In the genomic region with DNA sequence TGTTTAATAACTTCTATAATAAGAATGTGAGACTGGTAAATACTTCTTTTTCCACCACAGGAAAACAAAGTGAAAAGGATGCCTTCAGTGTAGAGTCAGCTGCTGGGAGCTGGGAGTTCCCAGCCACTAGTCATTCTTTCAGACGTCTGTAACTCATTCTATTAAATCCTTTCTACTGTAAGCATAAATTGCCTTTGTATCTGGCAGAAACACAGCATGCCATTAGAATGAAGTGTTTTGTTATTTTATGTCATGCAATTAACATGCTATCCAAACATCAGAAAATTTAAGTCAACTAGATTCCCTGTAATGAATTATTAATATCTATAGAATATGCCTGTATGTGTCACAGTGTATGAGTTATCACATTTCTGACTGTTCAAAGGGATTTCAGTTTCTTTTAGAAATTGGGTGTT, we compare ENCODE assay signal across 18 cellular contexts. TPM values are rescaled to one million over a fixed set of nuclear protein-coding genes. Genes with fewer than 3 reads are reported as not detected.
A peak's percentile ranks its signal among the peaks of the same experiment; 100 is the strongest.
DNase-seq lines count a peak whose midpoint lies in the region; FAIRE-seq lines count a peak whose summit lies in the region.
"Had no signal": no experiment of that assay in that cellular context is flagged by ENCODE, and none has a peak within 500 bp of the region (broad histone marks: within the 10 kb centered on the region; RNA-seq: fewer than 3 reads in every experiment).

No MANE protein-coding gene starts in this region.

- H3K14ac ChIP-seq in mesenchymal stem cell (ENCODE audit: low read length in 2 of 2): no peak overlapping the region

- H3K4ac ChIP-seq in mesenchymal stem cell (ENCODE audit: low read depth in 1 of 2, low read length in 2 of 2): no peak overlapping the region

- no peak overlapping the region for H4K8ac ChIP-seq in mesenchymal stem cell (ENCODE audit: low read length)

- DNase-seq in AG08396 (ENCODE audit: low spot score) (peak; percentile 51), M059J (ENCODE audit: low read depth) (peak; percentile 74), dermis blood vessel endothelial cell (peak; percentile 55), mesenchymal stem cell (peak; percentile 77), NCI-H2171 treated with DMSO at 0.1 percent for 48 hours (lab: John Stamatoyannopoulos, UW) (no peak), LoVo (ENCODE audit: low spot score) (no peak), urothelium cell line (ENCODE audit: low spot score) (no peak)
- DNase-seq in activated naive CD4-positive, alpha-beta T cell treated with Interleukin-2 at 50 U/mL for 16 hours: no peak
- DNase-seq: activated CD4-positive, alpha-beta T cell treated with anti-CD3 and anti-CD28 coated beads for 48 hours; central memory CD4-positive, alpha-beta T cell; NCI-H1092; NCI-H2227 treated with DMSO at 0.1 percent for 48 hours; retina; stimulated activated naive CD8-positive, alpha-beta T cell treated with anti-CD3 and anti-CD28 coated beads, Interleukin-15, Interleukin-2, amounts not matched to agents 100 U/mL and 50 U/mL, for 24 hours; SW 1271 had no signal

- H3K9me3 ChIP-seq in mesenchymal stem cell (ENCODE audit: control insufficient read depth, low read length): no peaks in the 10 kb centered on the region

- H2BK12ac ChIP-seq in mesenchymal stem cell (ENCODE audit: low read length in 2 of 2): no peak overlapping the region

- H3K4me1 ChIP-seq in mesenchymal stem cell (ENCODE audit: control insufficient read depth, insufficient read depth, low read depth, low read length): peaks cover 16% of the 10 kb centered on the region

- H3K27ac ChIP-seq in mesenchymal stem cell (ENCODE audit: low read length, poor library complexity, severe bottlenecking): peak overlapping the region; percentile 92
- H3K27ac ChIP-seq: C4-2B had no signal

- no peak overlapping the region for H2BK120ac ChIP-seq in mesenchymal stem cell (ENCODE audit: low read depth, low read length)

- H3K36me3 ChIP-seq in mesenchymal stem cell (ENCODE audit: control insufficient read depth in 1 of 2, insufficient read depth in 2 of 2, low read depth in 1 of 2, low read length in 2 of 2): peaks cover 4 to 27% of the 10 kb centered on the region in 2 experiments

- H3K9ac ChIP-seq in mesenchymal stem cell (ENCODE audit: low read length): peak overlapping the region; percentile 62

- H3K23ac ChIP-seq in mesenchymal stem cell (ENCODE audit: low read length in 2 of 2): no peak overlapping the region

- peak overlapping the region; percentile 89 for H2BK5ac ChIP-seq in mesenchymal stem cell (ENCODE audit: low read depth, low read length, poor library complexity, severe bottlenecking)

- no CpG with 5 or more reads among the region's 1 CpG for WGBS in mesenchymal stem cell

- no peak overlapping the region for H4K91ac ChIP-seq in mesenchymal stem cell (ENCODE audit: low read length)

- H3K4me2 ChIP-seq in mesenchymal stem cell (ENCODE audit: low read length, poor library complexity, severe bottlenecking): no peak overlapping the region

- H2BK15ac ChIP-seq in mesenchymal stem cell (ENCODE audit: low read depth, poor library complexity, severe bottlenecking): no peak overlapping the region

- H3K18ac ChIP-seq in mesenchymal stem cell (ENCODE audit: low read depth in 1 of 2, low read length in 2 of 2): no peak overlapping the region

- H2AK5ac ChIP-seq in mesenchymal stem cell (ENCODE audit: low read length, severe bottlenecking): no peak overlapping the region

- no peak for FAIRE-seq in urothelium cell line (lab: Jason Lieb, UNC)
- FAIRE-seq: GM18507, HTR-8/SVneo had no signal

- H3K79me1 ChIP-seq in mesenchymal stem cell (replicated peaks; ENCODE audit: low read length, poor library complexity, severe bottlenecking): peaks cover 25% of the 10 kb centered on the region

- no peaks in the 10 kb centered on the region for H3K27me3 ChIP-seq in mesenchymal stem cell (ENCODE audit: control insufficient read depth in 1 of 2, insufficient read depth in 1 of 2, low read length in 2 of 2)

- H2AFZ ChIP-seq in mesenchymal stem cell (ENCODE audit: low read depth, low read length): no peak overlapping the region

- H3K4me3 ChIP-seq in mesenchymal stem cell (ENCODE audit: insufficient read depth in 1 of 2, low read depth in 1 of 2, low read length in 2 of 2): peak overlapping the region in 1 of 2 experiments; percentile 35

RNA-seq across cellular contexts. Expression of a gene that starts 14.3 kb away (rescaled TPM):
- 36.4 and 39.6 TPM in 2 replicates for total RNA-seq in M059J (2014; rRNA removed; shearing (Covaris generic))
- total RNA-seq in dermis blood vessel endothelial cell: 20.3 and 20.6 TPM in 2 replicates
- 21.1 TPM for polyA plus RNA-seq in mesenchymal stem cell (2013, experiment 1 of 2)
- polyA plus RNA-seq in mesenchymal stem cell (2013, experiment 2 of 2): 20.7 TPM

Comparison
In these comparisons a context has a peak if more than half of its experiments do, and no peak if none do; other contexts are left out.
1. DNase-seq: peak in AG08396 (single experiment), M059J (single experiment), dermis blood vessel endothelial cell (single experiment) and mesenchymal stem cell (single experiment); none in NCI-H2171 treated with DMSO at 0.1 percent for 48 hours (single experiment), activated naive CD4-positive, alpha-beta T cell treated with Interleukin-2 at 50 U/mL for 16 hours (single experiment), LoVo (single experiment) and urothelium cell line (single experiment).